ENCODE assay signal across 10 cellular contexts in the genomic region with DNA sequence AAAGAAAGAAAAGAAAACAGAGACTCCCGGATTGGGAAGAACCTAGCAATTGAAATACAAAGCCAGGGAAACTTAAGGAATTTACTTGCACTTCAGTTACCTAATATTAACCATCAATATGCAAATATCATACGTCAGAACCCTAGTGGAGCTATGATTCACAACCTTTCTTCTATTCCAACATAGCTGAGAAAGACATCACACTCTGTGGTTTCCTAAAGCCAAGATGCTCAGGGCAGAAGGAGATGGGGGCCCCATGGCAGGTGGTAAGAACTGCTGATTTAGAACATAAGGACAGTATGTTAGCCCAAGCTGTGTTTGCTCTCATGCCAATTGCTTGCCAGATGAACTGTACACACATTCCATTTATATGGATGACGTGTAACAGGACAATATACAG. TPM values are rescaled to one million over a fixed set of nuclear protein-coding genes. Genes with fewer than 3 reads are reported as not detected.
A peak's percentile ranks its signal among the peaks of the same experiment; 100 is the strongest.
DNase-seq lines count a peak whose midpoint lies in the region; TF ChIP-seq lines count a peak whose summit lies in the region.
"Had no signal": no experiment of that assay in that cellular context is flagged by ENCODE, and none has a peak within 500 bp of the region (broad histone marks: within the 10 kb centered on the region; RNA-seq: fewer than 3 reads in every experiment).

No MANE protein-coding gene starts in this region.

- peaks cover 5% of the 10 kb centered on the region for H4K20me1 ChIP-seq in GM23248 (ENCODE audit: insufficient read depth)

- H2AFZ ChIP-seq in GM23248, result no peak overlapping the region

- in situ Hi-C loops in GM23248 (cut with MboI), result no loop called here

- peaks cover 92% of the 10 kb centered on the region for H3K79me2 ChIP-seq in GM23248 (ENCODE audit: insufficient read depth)

- H3F3A ChIP-seq in GM23248 (ENCODE audit: insufficient read depth), result peaks cover 19% of the 10 kb centered on the region; the same call in 1 of the 2 replicates

- CTCF ChIA-PET in BJ (lab: Yijun Ruan, JAX), result interaction anchor here (1.0 to 1.4 kb wide), 2 partner anchors 25 to 38 kb away, joined by 3 read pairs; no protein-coding TSS in a partner anchor

- no peak overlapping the region for H3K27ac ChIP-seq in GM23248

- peak overlapping the region; percentile 21 for H3K4me2 ChIP-seq in GM23248 (ENCODE audit: unreplicated experiment)

- H3K4me1 ChIP-seq in GM23248 (ENCODE audit: insufficient read depth), result peaks cover 21% of the 10 kb centered on the region

- no peaks in the 10 kb centered on the region for H3K9me2 ChIP-seq in GM23248 (ENCODE audit: insufficient read depth)

- intact Hi-C loops in posterior vena cava (cut with DNase I), result no loop called here

- H3K36me3 ChIP-seq in BJ (ENCODE audit: control insufficient read depth, insufficient read depth, low read length), result no peaks in the 10 kb centered on the region
- no peaks in the 10 kb centered on the region for H3K36me3 ChIP-seq in GM23248 (ENCODE audit: low read depth)

- POLR2A ChIA-PET in BJ (lab: Charles Lee), result no interaction called here

- no peak for TF ChIP-seq CTCF in BJ (IDR thresholded peaks at IDR 0.05; ENCODE audit: insufficient read depth, low read depth, low read length)
- no peak for TF ChIP-seq CTCF in fibroblast of villous mesenchyme (IDR thresholded peaks at IDR 0.05; ENCODE audit: insufficient read depth, low read depth, low read length)

- H3K9ac ChIP-seq in GM23248, result no peak overlapping the region

- DNase-seq in BJ (ENCODE audit: low read depth) (peak; percentile 32), GM23248 (peak; percentile 79), RPMI7951 (ENCODE audit: low read depth) (peak; percentile 44), fibroblast of villous mesenchyme (ENCODE audit: low read depth) (peak; percentile 57), NCI-H2107 treated with DMSO at 0.1 percent for 48 hours (lab: John Stamatoyannopoulos, UW; ENCODE audit: unreplicated experiment) (no peak), NCI-H187 (lab: John Stamatoyannopoulos, UW) (no peak), posterior vena cava (ENCODE audit: low spot score) (no peak)
- no peak for DNase-seq in activated CD8-positive, alpha-beta memory T cell treated with anti-CD3 and anti-CD28 coated beads, Interleukin-2, amount 50 U/mL, for 48 hours
- DNase-seq: COR-L47, nucleus accumbens had no signal

- WGBS in GM23248 (ENCODE audit: low coverage in 1 of 2, low lambda C conversion rate in 2 of 2, missing lambda C conversion rate in 2 of 2), 2 experiments, result 53 to 58% methylated on average over 3 of the region's 3 CpGs

- no peaks in the 10 kb centered on the region for H3K9me3 ChIP-seq in GM23248 (ENCODE audit: low read depth)

- H3K27me3 ChIP-seq in BJ (ENCODE audit: control insufficient read depth, insufficient read depth, low read length) (no peaks in the 10 kb centered on the region), GM23248 (replicated peaks; ENCODE audit: insufficient read depth) (no peaks in the 10 kb centered on the region)

- H3K4me3 ChIP-seq in BJ (ENCODE audit: low read depth, low read length) (no peak overlapping the region), GM23248 (no peak overlapping the region), fibroblast of villous mesenchyme (ENCODE audit: low read depth, low read length) (no peak overlapping the region)

RNA-seq across cellular contexts. Expression of gene HECTD4, which starts 34.7 kb away (rescaled TPM):
- polyA plus RNA-seq in BJ (2011; rRNA removed) (5.5 and 7.3 TPM in 2 replicates), GM23248 (2016; fragmentation: Nextera tagmentation; extraction: Ambion mirVana) (7.6 and 8.9 TPM in 2 replicates)
- 20.2 and 24.9 TPM in 2 replicates for polyA minus RNA-seq in BJ (2011; rRNA and poly(A)+ RNA removed)
- total RNA-seq in GM23248 (2014; rRNA removed; shearing (Covaris generic)), result 7.5 and 13.9 TPM in 2 replicates
- total RNA-seq in RPMI7951 (2014; rRNA removed; shearing (Covaris generic)), result 5.8 and 9.5 TPM in 2 replicates
- total RNA-seq in fibroblast of villous mesenchyme (33.2 and 37.1 TPM in 2 replicates), posterior vena cava (10 to 100 TPM; 46.7 to 47.9 TPM)

Comparison
In these comparisons a context has a peak if more than half of its experiments do, and no peak if none do; other contexts are left out.
1. DNase-seq: peak in BJ (single experiment), GM23248 (single experiment), RPMI7951 (single experiment) and fibroblast of villous mesenchyme (single experiment); none in NCI-H2107 treated with DMSO at 0.1 percent for 48 hours (single experiment), activated CD8-positive, alpha-beta memory T cell treated with anti-CD3 and anti-CD28 coated beads, Interleukin-2, amount 50 U/mL, for 48 hours (single experiment), NCI-H187 (0 of 2) and posterior vena cava (single experiment).